ENCODE assay signal across 9 cellular contexts in genomic region chr12:124508323-124509096, GRCh38. TPM values are rescaled to one million over a fixed set of nuclear protein-coding genes. Genes with fewer than 3 reads are reported as not detected.
DNase-seq lines count a peak whose midpoint lies in the region; ATAC-seq and TF ChIP-seq lines count a peak whose summit lies in the region.
"Had no signal": no experiment of that assay in that cellular context is flagged by ENCODE, and none has a peak within 500 bp of the region (broad histone marks: within the 10 kb centered on the region; RNA-seq: fewer than 3 reads in every experiment).

No MANE protein-coding gene starts in this region.

- H3K4me3 ChIP-seq in breast epithelium: peak overlapping the region in 1 of 3 donors; percentile 16

- no peak for TF ChIP-seq POLR2A in breast epithelium (IDR thresholded peaks at IDR 0.05)

- H3K4me1 ChIP-seq in breast epithelium: peaks cover 36 to 72% of the 10 kb centered on the region in 2 donors

- intact Hi-C loops in CD14-positive monocyte (cut with micrococcal nuclease) (loop anchor here (5.0 to 10.0 kb wide), 2 partner anchors 39 to 46 kb away; no protein-coding TSS in a partner anchor), breast epithelium (cut with DNase I; ENCODE audit: low total_unique reads) (no loop called here)
- intact Hi-C loops in activated T-helper 2 cell treated with anti-CD3 and anti-CD28 coated beads, Interferon-gamma antibody, Interleukin-2, Interleukin-4, amounts not matched to agents 10 μg/mL and 5 μg/mL and 100 μg/mL, durations not matched to agents 14 hours and 24 hours and 36 hours (cut with micrococcal nuclease): no loop called here

- no peaks in the 10 kb centered on the region for H3K36me3 ChIP-seq in breast epithelium

- H3K4me3 Mint-ChIP-seq in CD14-positive monocyte: no peak overlapping the region
- peak overlapping the region; percentile 19 to 73 (median 59) for H3K4me3 Mint-ChIP-seq in nephron
- no peak overlapping the region for H3K4me3 Mint-ChIP-seq in activated T-helper 2 cell treated with anti-CD3 and anti-CD28 coated beads, Interferon-gamma antibody, Interleukin-2, Interleukin-4, amounts not matched to agents 10 μg/mL and 5 μg/mL and 100 μg/mL, durations not matched to agents 14 hours and 24 hours and 36 hours (ENCODE audit: low read depth)
- H3K4me3 Mint-ChIP-seq: IgD-negative memory B cell had no signal

- H3K36me3 Mint-ChIP-seq in CD14-positive monocyte (peaks cover 29 to 44% of the 10 kb centered on the region in 2 donors), nephron (ENCODE audit: low read depth) (peaks cover 5% of the 10 kb centered on the region)
- H3K36me3 Mint-ChIP-seq in activated T-helper 2 cell treated with anti-CD3 and anti-CD28 coated beads, Interferon-gamma antibody, Interleukin-2, Interleukin-4, amounts not matched to agents 10 μg/mL and 5 μg/mL and 100 μg/mL, durations not matched to agents 14 hours and 24 hours and 36 hours (ENCODE audit: low read depth): no peaks in the 10 kb centered on the region

- H3K9me3 ChIP-seq in breast epithelium: no peaks in the 10 kb centered on the region

- DNase-seq in CD14-positive monocyte (ENCODE audit: low spot score) (no peak), HT1080 (ENCODE audit: low read depth) (peak; percentile 23), breast epithelium (ENCODE audit: low spot score in 2 of 2) (no peak), NCI-H1417 treated with DMSO at 0.1 percent for 48 hours (lab: John Stamatoyannopoulos, UW) (no peak)
- DNase-seq in activated T-helper 2 cell treated with anti-CD3 and anti-CD28 coated beads, Interferon-gamma antibody, Interleukin-2, Interleukin-4, amounts not matched to agents 10 μg/mL and 5 μg/mL and 100 μg/mL, durations not matched to agents 14 hours and 24 hours and 36 hours (ENCODE audit: low spot score): no peak
- DNase-seq in activated CD4-positive, alpha-beta T cell treated with anti-CD3 and anti-CD28 coated beads for 4 hours: no peak

- no peak for ATAC-seq in GM19397 (IDR thresholded peaks at IDR 0.05; ENCODE audit: unreplicated experiment)

- H3K27ac ChIP-seq in breast epithelium: peak overlapping the region; percentile 92

- H3K27ac Mint-ChIP-seq in CD14-positive monocyte (peak overlapping the region in 4 of 7 donors; percentile 0 to 80 (median 53)), nephron (peak overlapping the region; percentile 86 to 94 (median 87))
- H3K27ac Mint-ChIP-seq in activated T-helper 2 cell treated with anti-CD3 and anti-CD28 coated beads, Interferon-gamma antibody, Interleukin-2, Interleukin-4, amounts not matched to agents 10 μg/mL and 5 μg/mL and 100 μg/mL, durations not matched to agents 14 hours and 24 hours and 36 hours: no peak overlapping the region

- H3K4me1 Mint-ChIP-seq in CD14-positive monocyte (peaks cover 66% of the 10 kb centered on the region), nephron (peaks cover 83% of the 10 kb centered on the region)
- peaks cover 2% of the 10 kb centered on the region for H3K4me1 Mint-ChIP-seq in activated T-helper 2 cell treated with anti-CD3 and anti-CD28 coated beads, Interferon-gamma antibody, Interleukin-2, Interleukin-4, amounts not matched to agents 10 μg/mL and 5 μg/mL and 100 μg/mL, durations not matched to agents 14 hours and 24 hours and 36 hours (ENCODE audit: low read depth)

- H3K27me3 ChIP-seq in breast epithelium: no peaks in the 10 kb centered on the region

- H3K27me3 Mint-ChIP-seq in CD14-positive monocyte (ENCODE audit: low read depth in 3 of 3) (peaks cover 0 to 2% (median 0%) of the 10 kb centered on the region in 3 donors), nephron (ENCODE audit: low read depth) (peaks cover 4% of the 10 kb centered on the region)
- no peaks in the 10 kb centered on the region for H3K27me3 Mint-ChIP-seq in activated T-helper 2 cell treated with anti-CD3 and anti-CD28 coated beads, Interferon-gamma antibody, Interleukin-2, Interleukin-4, amounts not matched to agents 10 μg/mL and 5 μg/mL and 100 μg/mL, durations not matched to agents 14 hours and 24 hours and 36 hours (ENCODE audit: low read depth)

- TF ChIP-seq CTCF in CD14-positive monocyte (IDR thresholded peaks at IDR 0.05): no peak
- no peak for TF ChIP-seq CTCF in breast epithelium (IDR thresholded peaks at IDR 0.05)
- TF ChIP-seq CTCF in nephron (IDR thresholded peaks at IDR 0.05; ENCODE audit: unreplicated experiment in 3 of 3): no peak

- peaks cover 0 to 2% (median 0%) of the 10 kb centered on the region in 7 donors for H3K9me3 Mint-ChIP-seq in CD14-positive monocyte
- H3K9me3 Mint-ChIP-seq in nephron: no peaks in the 10 kb centered on the region
- no peaks in the 10 kb centered on the region for H3K9me3 Mint-ChIP-seq in activated T-helper 2 cell treated with anti-CD3 and anti-CD28 coated beads, Interferon-gamma antibody, Interleukin-2, Interleukin-4, amounts not matched to agents 10 μg/mL and 5 μg/mL and 100 μg/mL, durations not matched to agents 14 hours and 24 hours and 36 hours
- H3K9me3 Mint-ChIP-seq: IgD-negative memory B cell had no signal

RNA-seq across cellular contexts. Expression of gene NCOR2, which starts 58.9 kb away (rescaled TPM):
- polyA plus RNA-seq in CD14-positive monocyte: 1 to 10 TPM; 4.7 to 5.5 TPM
- total RNA-seq in HT1080 (2014; rRNA removed; shearing (Covaris generic)): 28.1 and 57.4 TPM in 2 replicates
- polyA plus RNA-seq in HT1080 (2015; cell fraction: cytosol; rRNA removed): 118 and 143 TPM in 2 replicates
- polyA plus RNA-seq in HT1080 (2015; cell fraction: nucleus; rRNA removed): 195 and 219 TPM in 2 replicates
- 10 to 100 TPM; 58.4 to 83.9 (median 71.7) TPM for total RNA-seq in breast epithelium
- total RNA-seq in activated T-helper 2 cell treated with anti-CD3 and anti-CD28 coated beads, Interferon-gamma antibody, Interleukin-2, Interleukin-4, amounts not matched to agents 10 μg/mL and 5 μg/mL and 100 μg/mL, durations not matched to agents 14 hours and 24 hours and 36 hours: 109 and 119 TPM in 2 replicates

Comparison
In these comparisons a context has a peak if more than half of its experiments do, and no peak if none do; other contexts are left out.
1. H3K4me3 Mint-ChIP-seq: peak in nephron (3 of 3); none in CD14-positive monocyte (0 of 2) and activated T-helper 2 cell treated with anti-CD3 and anti-CD28 coated beads, Interferon-gamma antibody, Interleukin-2, Interleukin-4, amounts not matched to agents 10 μg/mL and 5 μg/mL and 100 μg/mL, durations not matched to agents 14 hours and 24 hours and 36 hours (single experiment).
2. intact Hi-C loops: an anchor here in CD14-positive monocyte (5.0 to 10.0 kb wide); none called in breast epithelium and activated T-helper 2 cell treated with anti-CD3 and anti-CD28 coated beads, Interferon-gamma antibody, Interleukin-2, Interleukin-4, amounts not matched to agents 10 μg/mL and 5 μg/mL and 100 μg/mL, durations not matched to agents 14 hours and 24 hours and 36 hours.